1 cellular context compared by ENCODE assay signal in the genomic region with DNA sequence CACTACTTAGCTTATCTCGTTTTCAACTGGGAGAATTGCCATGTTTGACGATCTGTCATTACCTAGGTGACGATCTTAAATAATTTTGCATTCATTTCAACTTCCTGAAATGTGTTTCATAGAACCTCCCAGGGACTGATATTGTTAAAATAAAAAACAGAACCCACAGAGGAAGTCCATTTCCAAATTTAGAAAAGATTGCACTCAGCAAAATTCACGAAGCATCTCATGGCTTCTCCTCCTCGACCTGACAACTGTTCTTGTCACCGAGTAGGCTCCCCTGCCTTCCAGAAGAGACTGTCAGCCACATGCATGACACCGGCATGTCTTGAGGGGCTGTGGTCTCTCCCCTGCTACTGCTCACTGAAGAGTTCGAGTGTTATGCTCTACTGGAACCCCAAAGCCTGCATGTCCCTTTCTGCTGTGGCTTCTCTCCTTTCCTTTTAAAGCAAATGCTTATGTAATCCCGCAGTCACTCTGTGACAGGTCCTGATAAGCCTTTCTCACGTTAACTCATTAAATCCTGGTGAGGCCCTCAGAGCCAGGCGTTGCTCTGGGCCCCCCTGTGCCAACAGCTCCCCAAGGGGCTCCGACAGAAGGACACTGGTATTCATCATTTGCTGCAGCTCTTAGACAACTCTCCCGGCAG.
TF ChIP-seq lines count a peak whose summit lies in the region.

No MANE protein-coding gene starts in this region.

TF ChIP-seq in HEK293, 187 proteins besides CTCF, POLR2A, EP300 and RAD21 (continued from another document):
- peak; percentile 95 for TF ChIP-seq ZIC2 (tag by site-specific recombination; IDR thresholded peaks at IDR 0.05)
- 0 out of 2 replicates have a peak, but pooled peaks have one; percentile 35 for TF ChIP-seq KLF17 (tag by site-specific recombination; IDR thresholded peaks at IDR 0.05)
- TF ChIP-seq, protein P1, sequence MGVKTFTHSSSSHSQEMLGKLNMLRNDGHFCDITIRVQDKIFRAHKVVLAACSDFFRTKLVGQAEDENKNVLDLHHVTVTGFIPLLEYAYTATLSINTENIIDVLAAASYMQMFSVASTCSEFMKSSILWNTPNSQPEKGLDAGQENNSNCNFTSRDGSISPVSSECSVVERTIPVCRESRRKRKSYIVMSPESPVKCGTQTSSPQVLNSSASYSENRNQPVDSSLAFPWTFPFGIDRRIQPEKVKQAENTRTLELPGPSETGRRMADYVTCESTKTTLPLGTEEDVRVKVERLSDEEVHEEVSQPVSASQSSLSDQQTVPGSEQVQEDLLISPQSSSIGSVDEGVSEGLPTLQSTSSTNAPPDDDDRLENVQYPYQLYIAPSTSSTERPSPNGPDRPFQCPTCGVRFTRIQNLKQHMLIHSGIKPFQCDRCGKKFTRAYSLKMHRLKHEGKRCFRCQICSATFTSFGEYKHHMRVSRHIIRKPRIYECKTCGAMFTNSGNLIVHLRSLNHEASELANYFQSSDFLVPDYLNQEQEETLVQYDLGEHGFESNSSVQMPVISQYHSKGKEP (tag by site-specific recombination; IDR thresholded peaks at IDR 0.05), result no peak
- TF ChIP-seq ZBTB20 (tag by site-specific recombination; IDR thresholded peaks at IDR 0.05), result peak; percentile 35; the same call in 1 of the 2 replicates
- TF ChIP-seq OSR2 (tag by site-specific recombination; IDR thresholded peaks at IDR 0.05), result no peak
- TF ChIP-seq ZNF777 (tag by site-specific recombination; IDR thresholded peaks at IDR 0.05; ENCODE audit: borderline replicate concordance), result no peak
- TF ChIP-seq ZBTB21 (tag by site-specific recombination; IDR thresholded peaks at IDR 0.05), result no peak
- no peak for TF ChIP-seq KLF8 (tag by site-specific recombination; IDR thresholded peaks at IDR 0.05)
- no peak for TF ChIP-seq RBAK (tag by site-specific recombination; IDR thresholded peaks at IDR 0.05)
